Comparison of ENCODE assay signal across 24 cellular contexts in genomic region chr2:65347913-65348312, GRCh38.
"Had no signal": no experiment of that assay in that cellular context is flagged by ENCODE, and none has a peak within 500 bp of the region (broad histone marks: within the 10 kb centered on the region; RNA-seq: fewer than 3 reads in every experiment).

No MANE protein-coding gene starts in this region.

- H3K9me3 Mint-ChIP-seq: mesothelial cell of epicardium had no signal

- H3K36me3 ChIP-seq: esophagus squamous epithelium, gastroesophageal sphincter, left lung, lower lobe of right lung had no signal

- H3K4me3 ChIP-seq: coronary artery, dorsolateral prefrontal cortex, esophagus squamous epithelium, gastroesophageal sphincter, heart right ventricle, left lung, lower lobe of right lung, mucosa of descending colon had no signal

- H3K27ac Mint-ChIP-seq: mesothelial cell of epicardium had no signal

- H3K9me3 ChIP-seq: esophagus squamous epithelium, gastroesophageal sphincter, heart right ventricle, left lung, lower lobe of right lung, mucosa of descending colon had no signal

- H3K27ac ChIP-seq: coronary artery, dorsolateral prefrontal cortex, esophagus squamous epithelium, gastroesophageal sphincter, heart right ventricle, left lung, lower lobe of right lung had no signal

- DNase-seq: dermis blood vessel endothelial cell; dorsolateral prefrontal cortex; effector CD4-positive, alpha-beta T cell; effector memory CD4-positive, alpha-beta T cell; esophagus squamous epithelium; foreskin fibroblast; head of caudate nucleus; heart right ventricle; hippocampal formation; left cardiac atrium; left lung; left ventricle myocardium superior; lower lobe of right lung; mesenchymal stem cell; mucosa of descending colon; naive B cell had no signal

- H3K27me3 ChIP-seq: dorsolateral prefrontal cortex, esophagus squamous epithelium, gastroesophageal sphincter, heart right ventricle, left lung had no signal

- H3K4me3 Mint-ChIP-seq: mesothelial cell of epicardium had no signal

- FAIRE-seq: colon, endothelial cell of umbilical vein, frontal cortex, islet of Langerhans, keratinocyte had no signal

- H3K36me3 Mint-ChIP-seq: mesothelial cell of epicardium had no signal

- ATAC-seq: gastroesophageal sphincter, heart right ventricle, left cardiac atrium, left lung, left ventricle myocardium superior, lower lobe of right lung, mucosa of descending colon had no signal
